ENCODE assay signal across 8 cellular contexts in the genomic region with DNA sequence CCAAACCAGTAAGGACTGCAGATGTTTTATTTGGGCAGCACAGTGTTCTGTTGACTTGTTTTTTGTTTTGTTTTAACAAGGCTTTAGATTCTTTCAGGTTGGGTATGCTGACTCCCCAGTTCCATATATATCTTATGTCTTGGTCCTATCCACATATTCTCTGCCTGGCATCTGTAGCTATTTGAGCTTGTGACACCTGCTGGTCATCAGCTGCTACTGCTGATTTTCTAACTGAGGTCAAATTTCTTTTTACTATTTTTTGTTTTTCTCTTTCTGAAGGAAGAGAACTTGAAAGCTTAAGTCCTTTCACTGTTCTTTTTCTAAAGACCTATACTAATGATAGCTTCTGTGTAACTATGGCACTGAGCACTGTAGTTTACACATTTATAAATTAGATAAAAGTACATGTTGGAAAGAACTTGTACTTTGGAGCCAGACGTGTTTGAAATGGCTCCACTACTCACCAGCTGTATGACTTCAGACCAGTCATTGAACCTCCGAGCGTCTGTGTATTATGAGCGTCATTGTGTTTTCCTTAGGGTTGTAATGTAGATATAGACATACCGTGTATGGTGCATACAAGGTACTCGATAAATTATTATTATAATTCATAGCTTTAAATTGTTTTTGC.
DNase-seq lines count a peak whose midpoint lies in the region; ATAC-seq and TF ChIP-seq lines count a peak whose summit lies in the region.

No MANE protein-coding gene starts in this region.

- H3K27ac ChIP-seq in SU-DHL-6 (ENCODE audit: low read depth, low read length) (no peak overlapping the region), esophagus muscularis mucosa (replicated peaks in 1 of 4) (no peak overlapping the region)

- peaks cover 10% of the 10 kb centered on the region for H3K36me3 ChIP-seq in GM06990 (ENCODE audit: control insufficient read depth, insufficient read depth, low read length)
- H3K36me3 ChIP-seq in MG63, result peaks cover 5% of the 10 kb centered on the region
- peaks cover 3% of the 10 kb centered on the region; the same call in 1 of the 2 replicates for H3K36me3 ChIP-seq in SU-DHL-6 (ENCODE audit: low read length)
- peaks cover 22 to 73% (median 49%) of the 10 kb centered on the region in 4 donors for H3K36me3 ChIP-seq in esophagus muscularis mucosa

- H3K4me1 Mint-ChIP-seq in nephron, result peaks cover 6% of the 10 kb centered on the region

- no peak for TF ChIP-seq EP300 in esophagus muscularis mucosa (IDR thresholded peaks at IDR 0.05)

- H3K4me3 Mint-ChIP-seq in nephron, result no peak overlapping the region

- H3K4me3 ChIP-seq in GM06990 (replicated peaks; ENCODE audit: low read depth, low read length) (no peak overlapping the region), MG63 (no peak overlapping the region), SU-DHL-6 (ENCODE audit: insufficient read depth, low read length, poor library complexity, severe bottlenecking) (no peak overlapping the region), esophagus muscularis mucosa (no peak overlapping the region)

- H3K4me1 ChIP-seq in esophagus muscularis mucosa, result peaks cover 0 to 7% (median 2%) of the 10 kb centered on the region in 4 donors

- TF ChIP-seq CTCF in GM06990 (IDR thresholded peaks at IDR 0.05; ENCODE audit: insufficient read depth, low read length, poor library complexity, severe bottlenecking) (peak; percentile 77), SU-DHL-6 (IDR thresholded peaks at IDR 0.05; ENCODE audit: insufficient read depth, low read length, poor library complexity, severe bottlenecking) (peak; percentile 79), esophagus muscularis mucosa (IDR thresholded peaks at IDR 0.05) (peak; percentile 84 to 88 (median 86)), nephron (IDR thresholded peaks at IDR 0.05; ENCODE audit: unreplicated experiment in 3 of 3) (peak; percentile 75 to 82 (median 80))

- intact Hi-C loops in esophagus muscularis mucosa (cut with DNase I), result no loop called here

- H3K9me3 Mint-ChIP-seq in nephron, result no peaks in the 10 kb centered on the region

- H3K4me2 ChIP-seq in SU-DHL-6 (ENCODE audit: low read depth, low read length, poor library complexity, severe bottlenecking), result no peak overlapping the region

- no peak for ATAC-seq in GM21515 (IDR thresholded peaks at IDR 0.05; ENCODE audit: unreplicated experiment)

- WGBS in esophagus muscularis mucosa, result 43% methylated on average over 6 of the region's 6 CpGs

- H2AFZ ChIP-seq in SU-DHL-6 (ENCODE audit: low read depth, low read length, severe bottlenecking), result no peak overlapping the region

- no peaks in the 10 kb centered on the region; the same call in 1 of the 2 replicates for H3F3A ChIP-seq in SU-DHL-6 (ENCODE audit: insufficient read depth)

- H3K27me3 ChIP-seq in GM06990 (replicated peaks; ENCODE audit: control insufficient read depth, insufficient read depth, low read length), result no peaks in the 10 kb centered on the region
- H3K27me3 ChIP-seq in MG63, result no peaks in the 10 kb centered on the region
- no peaks in the 10 kb centered on the region for H3K27me3 ChIP-seq in SU-DHL-6 (ENCODE audit: low read length)
- no peaks in the 10 kb centered on the region for H3K27me3 ChIP-seq in esophagus muscularis mucosa

- H4K20me1 ChIP-seq in SU-DHL-6 (ENCODE audit: low read depth, low read length), result no peaks in the 10 kb centered on the region

- peaks cover 50% of the 10 kb centered on the region for H3K36me3 Mint-ChIP-seq in nephron (ENCODE audit: low read depth)

- no peaks in the 10 kb centered on the region for H3K79me2 ChIP-seq in SU-DHL-6 (ENCODE audit: insufficient read depth, low read length)

- H3K27ac Mint-ChIP-seq in nephron, result peak overlapping the region in 1 of 3 experiments; percentile 17

- no peak for TF ChIP-seq POLR2A in esophagus muscularis mucosa (IDR thresholded peaks at IDR 0.05; ENCODE audit: low read depth)

- no peak overlapping the region for H3K9ac ChIP-seq in SU-DHL-6 (ENCODE audit: low read length)

- DNase-seq in AG08396 (ENCODE audit: low spot score) (peak; percentile 54), GM06990 (ENCODE audit: extremely low read depth, insufficient read length) (no peak), MG63 (peak; percentile 6), esophagus muscularis mucosa (ENCODE audit: extremely low spot score) (no peak)
- DNase-seq in stimulated activated CD8-positive, alpha-beta memory T cell treated with anti-CD3 and anti-CD28 coated beads, Interleukin-4, amount 100 ng/mL, for 48 hours, result no peak

- no peaks in the 10 kb centered on the region for H3K27me3 Mint-ChIP-seq in nephron (ENCODE audit: low read depth)

- no peaks in the 10 kb centered on the region for H3K9me3 ChIP-seq in MG63
- no peaks in the 10 kb centered on the region for H3K9me3 ChIP-seq in SU-DHL-6 (ENCODE audit: insufficient read depth, low read length)
- H3K9me3 ChIP-seq in esophagus muscularis mucosa, result no peaks in the 10 kb centered on the region

- H3K9me2 ChIP-seq in SU-DHL-6 (replicated peaks; ENCODE audit: insufficient read depth, low read length), result no peaks in the 10 kb centered on the region

Comparison
In these comparisons a context has a peak if more than half of its experiments do, and no peak if none do; other contexts are left out.
1. DNase-seq: peak in AG08396 (single experiment) and MG63 (single experiment); none in GM06990 (single experiment), esophagus muscularis mucosa (single experiment) and stimulated activated CD8-positive, alpha-beta memory T cell treated with anti-CD3 and anti-CD28 coated beads, Interleukin-4, amount 100 ng/mL, for 48 hours (single experiment).
2. Peak in every context shown above with its lines, with median percentiles within 50 percentile points of each other: CTCF ChIP-seq.